In the genomic region with DNA sequence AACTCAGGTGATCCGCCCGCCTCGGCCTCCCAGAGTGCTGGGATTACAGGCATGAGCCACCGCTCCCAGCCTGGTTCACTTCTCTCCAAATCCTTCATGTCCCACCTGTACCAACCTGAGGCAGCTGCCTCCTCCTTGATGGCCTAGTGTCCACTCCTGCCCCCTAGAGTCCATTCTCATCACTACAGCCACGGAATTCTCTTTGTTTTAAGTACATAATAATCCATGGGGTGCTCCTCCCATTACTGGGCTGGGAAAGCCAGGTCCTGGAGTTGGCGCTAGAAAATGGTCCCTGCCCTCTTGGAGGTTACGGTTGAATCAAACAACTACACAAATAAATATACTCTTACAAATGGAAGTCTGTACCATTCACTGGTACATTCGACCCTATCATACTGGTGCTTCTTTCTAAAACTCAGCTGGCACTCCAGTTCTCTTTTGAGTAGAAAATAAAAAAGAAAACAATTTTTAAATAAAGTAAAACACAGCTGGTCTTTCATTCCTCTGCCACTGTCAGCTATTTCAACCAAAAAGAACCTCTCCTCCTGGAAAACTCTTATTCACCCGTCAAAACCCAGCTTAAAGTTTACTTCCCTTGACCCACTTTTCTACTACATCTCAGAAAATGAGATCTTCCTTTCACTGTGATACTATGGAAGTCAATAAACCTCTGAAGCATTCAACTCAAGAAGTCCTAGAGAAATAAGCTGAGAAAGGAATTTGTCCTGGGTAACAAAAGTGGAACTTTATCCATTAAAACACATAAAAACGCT, we compare ENCODE assay signal across 9 cellular contexts. TPM values are rescaled to one million over a fixed set of nuclear protein-coding genes. Genes with fewer than 3 reads are reported as not detected.
DNase-seq lines count a peak whose midpoint lies in the region; ATAC-seq and TF ChIP-seq lines count a peak whose summit lies in the region.
"Had no signal": no experiment of that assay in that cellular context is flagged by ENCODE, and none has a peak within 500 bp of the region (broad histone marks: within the 10 kb centered on the region; RNA-seq: fewer than 3 reads in every experiment).

No MANE protein-coding gene starts in this region.

- peak; percentile 30 for TF ChIP-seq CTCF in endothelial cell (IDR thresholded peaks at IDR 0.05; ENCODE audit: unreplicated experiment)
- TF ChIP-seq CTCF in transverse colon (IDR thresholded peaks at IDR 0.05) = peak; percentile 32 to 56 (median 50)

- no peaks in the 10 kb centered on the region for H3K36me3 Mint-ChIP-seq in endothelial cell (ENCODE audit: low read depth, unreplicated experiment)

- no peak overlapping the region for H3K27ac Mint-ChIP-seq in endothelial cell (ENCODE audit: unreplicated experiment)
- H3K27ac Mint-ChIP-seq: stimulated activated naive CD8-positive, alpha-beta T cell treated with anti-CD3 and anti-CD28 coated beads, Interleukin-15, Interleukin-2, amounts not matched to agents 100 ng/mL and 50 ng/mL, for 24 hours had no signal

- H3K27ac ChIP-seq in SJCRH30 (no peak overlapping the region), transverse colon (no peak overlapping the region)

- H3K27me3 Mint-ChIP-seq in endothelial cell (ENCODE audit: unreplicated experiment) = peaks cover 2% of the 10 kb centered on the region
- H3K27me3 Mint-ChIP-seq: stimulated activated naive CD8-positive, alpha-beta T cell treated with anti-CD3 and anti-CD28 coated beads, Interleukin-15, Interleukin-2, amounts not matched to agents 100 ng/mL and 50 ng/mL, for 24 hours had no signal

- TF ChIP-seq EP300 in transverse colon (IDR thresholded peaks at IDR 0.05; ENCODE audit: low read depth) = no peak

- H3K4me1 Mint-ChIP-seq in endothelial cell (ENCODE audit: unreplicated experiment) = no peaks in the 10 kb centered on the region

- no peak overlapping the region for H3K4me3 Mint-ChIP-seq in endothelial cell (ENCODE audit: unreplicated experiment)
- H3K4me3 Mint-ChIP-seq: stimulated activated naive CD8-positive, alpha-beta T cell treated with anti-CD3 and anti-CD28 coated beads, Interleukin-15, Interleukin-2, amounts not matched to agents 100 ng/mL and 50 ng/mL, for 24 hours had no signal

- no peak for ATAC-seq in HG02759 (IDR thresholded peaks at IDR 0.05; ENCODE audit: unreplicated experiment)
- no peak for ATAC-seq in GM19328 (IDR thresholded peaks at IDR 0.05; ENCODE audit: unreplicated experiment)

- 80% methylated on average over 6 to 10 of the region's 10 CpGs for WGBS in transverse colon (ENCODE audit: low coverage in 1 of 2), 2 donors

- H3K36me3 ChIP-seq in SJCRH30 (no peaks in the 10 kb centered on the region), transverse colon (no peaks in the 10 kb centered on the region)

- TF ChIP-seq POLR2A in transverse colon (IDR thresholded peaks at IDR 0.05) = no peak

- no peak overlapping the region for H3K4me3 ChIP-seq in SJCRH30
- H3K4me3 ChIP-seq in transverse colon = no peak overlapping the region

- no peaks in the 10 kb centered on the region for H3K27me3 ChIP-seq in SJCRH30
- H3K27me3 ChIP-seq in transverse colon = no peaks in the 10 kb centered on the region

- H3K9me3 ChIP-seq in SJCRH30 (replicated peaks) (no peaks in the 10 kb centered on the region), transverse colon (no peaks in the 10 kb centered on the region)

- in situ Hi-C loops in transverse colon (cut with MboI; ENCODE audit: low pct_ligation_motif_present in 1 of 4, low pct_unique_long_range_greater_than_20kb in 1 of 4, low sequenced_read_pairs in 3 of 4) = loop anchor here in 1 of 4 donors (25.0 kb wide), 1 partner anchor 214 kb away; no protein-coding TSS in a partner anchor

- DNase-seq in stimulated activated CD4-positive, alpha-beta T cell treated with anti-CD3 and anti-CD28 coated beads, Interleukin-15, amount 100 ng/mL, for 24 hours = peak; percentile 57
- no peak for DNase-seq in stimulated activated CD4-positive, alpha-beta T cell treated with anti-CD3 and anti-CD28 coated beads, Interleukin-12 subunit alpha, Interleukin-12 subunit beta, amount 100 ng/mL, for 4 hours
- peak; percentile 13 to 54 for DNase-seq in SJCRH30
- no peak for DNase-seq in endothelial cell (ENCODE audit: low spot score)
- peak; percentile 74 for DNase-seq in transverse colon
- DNase-seq in effector CD4-positive, alpha-beta T cell = no peak

- H3K4me1 ChIP-seq in SJCRH30 (no peaks in the 10 kb centered on the region), transverse colon (no peaks in the 10 kb centered on the region)

- intact Hi-C loops in transverse colon (cut with DNase I; ENCODE audit: low total_unique reads) = no loop called here

- H3K9me3 Mint-ChIP-seq in endothelial cell (ENCODE audit: unreplicated experiment) = no peaks in the 10 kb centered on the region
- H3K9me3 Mint-ChIP-seq: stimulated activated naive CD8-positive, alpha-beta T cell treated with anti-CD3 and anti-CD28 coated beads, Interleukin-15, Interleukin-2, amounts not matched to agents 100 ng/mL and 50 ng/mL, for 24 hours had no signal

RNA-seq across cellular contexts. Expression of a gene that starts 22.4 kb away (rescaled TPM):
- 18.4 and 19.2 TPM in 2 replicates for total RNA-seq in SJCRH30 (2014; rRNA removed; shearing (Covaris generic))
- 30.5 TPM for total RNA-seq in endothelial cell (ENCODE audit: unreplicated experiment)
- 100 to 1,000 TPM in 1 of 4 donors, 10 to 100 TPM in 3; 32.0 to 162 (median 92.8) TPM for total RNA-seq in transverse colon

RNA-seq across cellular contexts. Expression of a gene that starts 32.1 kb away (rescaled TPM):
- total RNA-seq in SJCRH30 (2014; rRNA removed; shearing (Covaris generic)) = 12.9 and 14.3 TPM in 2 replicates
- 28.9 TPM for total RNA-seq in endothelial cell (ENCODE audit: unreplicated experiment)
- total RNA-seq in transverse colon = 100 to 1,000 TPM; 134 to 252 (median 164) TPM

Comparison
In these comparisons a context has a peak if more than half of its experiments do, and no peak if none do; other contexts are left out.
1. DNase-seq: peak in stimulated activated CD4-positive, alpha-beta T cell treated with anti-CD3 and anti-CD28 coated beads, Interleukin-15, amount 100 ng/mL, for 24 hours (single experiment), SJCRH30 (2 of 2) and transverse colon (single experiment); none in stimulated activated CD4-positive, alpha-beta T cell treated with anti-CD3 and anti-CD28 coated beads, Interleukin-12 subunit alpha, Interleukin-12 subunit beta, amount 100 ng/mL, for 4 hours (single experiment), endothelial cell (single experiment) and effector CD4-positive, alpha-beta T cell (single experiment).